1 cellular context compared by ENCODE assay signal in the genomic region with DNA sequence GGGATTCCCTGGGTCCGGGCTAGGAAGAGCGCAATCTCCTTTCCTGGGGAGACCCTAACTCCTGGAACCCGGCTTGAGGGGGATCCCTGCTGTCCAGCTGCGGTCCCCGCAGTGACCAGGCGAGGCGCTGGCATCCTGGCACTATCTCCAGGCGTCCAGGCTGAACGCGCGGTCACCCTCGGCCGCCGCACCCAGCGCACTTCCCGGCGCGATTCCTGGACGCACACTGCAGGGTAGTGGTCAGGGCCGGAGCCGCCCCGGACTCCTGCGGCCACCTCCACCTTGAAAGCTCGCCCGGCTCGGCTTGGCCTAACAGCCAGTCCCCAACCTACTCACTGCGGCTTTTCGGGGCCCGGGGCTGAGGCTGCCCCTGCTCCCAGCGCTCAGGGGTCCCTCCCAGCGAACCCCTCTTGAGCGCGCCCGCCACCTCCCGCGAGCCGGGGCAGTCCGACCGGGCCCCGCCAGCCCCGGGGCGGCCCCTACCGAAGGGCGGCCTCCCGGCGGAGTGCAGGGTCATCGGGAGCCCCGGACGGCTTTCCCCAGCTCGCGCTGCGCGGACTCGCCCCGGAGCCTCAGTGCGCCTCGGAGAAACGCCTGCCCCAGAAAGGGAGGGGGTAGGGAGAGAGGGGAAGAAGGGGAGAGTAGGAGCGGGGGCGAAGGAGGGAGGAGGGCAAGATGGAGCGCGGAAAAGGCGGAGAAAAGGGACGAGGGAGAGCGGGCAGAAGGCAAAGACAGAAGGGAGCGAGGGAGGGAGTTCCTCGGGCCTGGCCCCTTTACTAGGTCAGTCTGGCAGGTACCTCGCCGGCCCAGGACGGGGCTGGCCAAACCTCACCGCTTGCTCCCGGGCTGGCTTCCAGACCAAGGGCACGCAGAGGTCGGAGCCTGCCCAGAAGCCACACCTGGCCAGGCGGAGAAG.
TF ChIP-seq lines count a peak whose summit lies in the region.

No MANE protein-coding gene starts in this region.

TF ChIP-seq in GM23338, 12 proteins besides CTCF, POLR2A, EP300 and RAD21 (continued from another document):
- TF ChIP-seq, protein P1, sequence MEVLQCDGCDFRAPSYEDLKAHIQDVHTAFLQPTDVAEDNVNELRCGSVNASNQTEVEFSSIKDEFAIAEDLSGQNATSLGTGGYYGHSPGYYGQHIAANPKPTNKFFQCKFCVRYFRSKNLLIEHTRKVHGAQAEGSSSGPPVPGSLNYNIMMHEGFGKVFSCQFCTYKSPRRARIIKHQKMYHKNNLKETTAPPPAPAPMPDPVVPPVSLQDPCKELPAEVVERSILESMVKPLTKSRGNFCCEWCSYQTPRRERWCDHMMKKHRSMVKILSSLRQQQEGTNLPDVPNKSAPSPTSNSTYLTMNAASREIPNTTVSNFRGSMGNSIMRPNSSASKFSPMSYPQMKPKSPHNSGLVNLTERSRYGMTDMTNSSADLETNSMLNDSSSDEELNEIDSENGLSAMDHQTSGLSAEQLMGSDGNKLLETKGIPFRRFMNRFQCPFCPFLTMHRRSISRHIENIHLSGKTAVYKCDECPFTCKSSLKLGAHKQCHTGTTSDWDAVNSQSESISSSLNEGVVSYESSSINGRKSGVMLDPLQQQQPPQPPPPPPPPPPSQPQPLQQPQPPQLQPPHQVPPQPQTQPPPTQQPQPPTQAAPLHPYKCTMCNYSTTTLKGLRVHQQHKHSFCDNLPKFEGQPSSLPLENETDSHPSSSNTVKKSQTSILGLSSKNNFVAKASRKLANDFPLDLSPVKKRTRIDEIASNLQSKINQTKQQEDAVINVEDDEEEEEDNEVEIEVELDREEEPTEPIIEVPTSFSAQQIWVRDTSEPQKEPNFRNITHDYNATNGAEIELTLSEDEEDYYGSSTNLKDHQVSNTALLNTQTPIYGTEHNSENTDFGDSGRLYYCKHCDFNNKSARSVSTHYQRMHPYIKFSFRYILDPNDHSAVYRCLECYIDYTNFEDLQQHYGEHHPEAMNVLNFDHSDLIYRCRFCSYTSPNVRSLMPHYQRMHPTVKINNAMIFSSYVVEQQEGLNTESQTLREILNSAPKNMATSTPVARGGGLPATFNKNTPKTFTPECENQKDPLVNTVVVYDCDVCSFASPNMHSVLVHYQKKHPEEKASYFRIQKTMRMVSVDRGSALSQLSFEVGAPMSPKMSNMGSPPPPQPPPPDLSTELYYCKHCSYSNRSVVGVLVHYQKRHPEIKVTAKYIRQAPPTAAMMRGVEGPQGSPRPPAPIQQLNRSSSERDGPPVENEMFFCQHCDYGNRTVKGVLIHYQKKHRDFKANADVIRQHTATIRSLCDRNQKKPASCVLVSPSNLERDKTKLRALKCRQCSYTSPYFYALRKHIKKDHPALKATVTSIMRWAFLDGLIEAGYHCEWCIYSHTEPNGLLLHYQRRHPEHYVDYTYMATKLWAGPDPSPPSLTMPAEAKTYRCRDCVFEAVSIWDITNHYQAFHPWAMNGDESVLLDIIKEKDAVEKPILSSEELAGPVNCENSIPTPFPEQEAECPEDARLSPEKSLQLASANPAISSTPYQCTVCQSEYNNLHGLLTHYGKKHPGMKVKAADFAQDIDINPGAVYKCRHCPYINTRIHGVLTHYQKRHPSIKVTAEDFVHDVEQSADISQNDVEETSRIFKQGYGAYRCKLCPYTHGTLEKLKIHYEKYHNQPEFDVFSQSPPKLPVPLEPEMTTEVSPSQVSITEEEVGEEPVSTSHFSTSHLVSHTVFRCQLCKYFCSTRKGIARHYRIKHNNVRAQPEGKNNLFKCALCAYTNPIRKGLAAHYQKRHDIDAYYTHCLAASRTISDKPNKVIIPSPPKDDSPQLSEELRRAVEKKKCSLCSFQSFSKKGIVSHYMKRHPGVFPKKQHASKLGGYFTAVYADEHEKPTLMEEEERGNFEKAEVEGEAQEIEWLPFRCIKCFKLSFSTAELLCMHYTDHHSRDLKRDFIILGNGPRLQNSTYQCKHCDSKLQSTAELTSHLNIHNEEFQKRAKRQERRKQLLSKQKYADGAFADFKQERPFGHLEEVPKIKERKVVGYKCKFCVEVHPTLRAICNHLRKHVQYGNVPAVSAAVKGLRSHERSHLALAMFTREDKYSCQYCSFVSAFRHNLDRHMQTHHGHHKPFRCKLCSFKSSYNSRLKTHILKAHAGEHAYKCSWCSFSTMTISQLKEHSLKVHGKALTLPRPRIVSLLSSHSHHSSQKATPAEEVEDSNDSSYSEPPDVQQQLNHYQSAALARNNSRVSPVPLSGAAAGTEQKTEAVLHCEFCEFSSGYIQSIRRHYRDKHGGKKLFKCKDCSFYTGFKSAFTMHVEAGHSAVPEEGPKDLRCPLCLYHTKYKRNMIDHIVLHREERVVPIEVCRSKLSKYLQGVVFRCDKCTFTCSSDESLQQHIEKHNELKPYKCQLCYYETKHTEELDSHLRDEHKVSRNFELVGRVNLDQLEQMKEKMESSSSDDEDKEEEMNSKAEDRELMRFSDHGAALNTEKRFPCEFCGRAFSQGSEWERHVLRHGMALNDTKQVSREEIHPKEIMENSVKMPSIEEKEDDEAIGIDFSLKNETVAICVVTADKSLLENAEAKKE (CRISPR knock-in tag; IDR thresholded peaks at IDR 0.05), result no peak
- TF ChIP-seq, protein P2, sequence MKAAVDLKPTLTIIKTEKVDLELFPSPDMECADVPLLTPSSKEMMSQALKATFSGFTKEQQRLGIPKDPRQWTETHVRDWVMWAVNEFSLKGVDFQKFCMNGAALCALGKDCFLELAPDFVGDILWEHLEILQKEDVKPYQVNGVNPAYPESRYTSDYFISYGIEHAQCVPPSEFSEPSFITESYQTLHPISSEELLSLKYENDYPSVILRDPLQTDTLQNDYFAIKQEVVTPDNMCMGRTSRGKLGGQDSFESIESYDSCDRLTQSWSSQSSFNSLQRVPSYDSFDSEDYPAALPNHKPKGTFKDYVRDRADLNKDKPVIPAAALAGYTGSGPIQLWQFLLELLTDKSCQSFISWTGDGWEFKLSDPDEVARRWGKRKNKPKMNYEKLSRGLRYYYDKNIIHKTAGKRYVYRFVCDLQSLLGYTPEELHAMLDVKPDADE (IDR thresholded peaks at IDR 0.05), result no peak
- TF ChIP-seq POLR2AphosphoS5 (IDR thresholded peaks at IDR 0.05; ENCODE audit: low read depth), result peak; percentile 53; the same call in 1 of the 2 replicates
- no peak for TF ChIP-seq STAT1 (IDR thresholded peaks at IDR 0.05; ENCODE audit: unreplicated experiment)
- TF ChIP-seq, protein P3, sequence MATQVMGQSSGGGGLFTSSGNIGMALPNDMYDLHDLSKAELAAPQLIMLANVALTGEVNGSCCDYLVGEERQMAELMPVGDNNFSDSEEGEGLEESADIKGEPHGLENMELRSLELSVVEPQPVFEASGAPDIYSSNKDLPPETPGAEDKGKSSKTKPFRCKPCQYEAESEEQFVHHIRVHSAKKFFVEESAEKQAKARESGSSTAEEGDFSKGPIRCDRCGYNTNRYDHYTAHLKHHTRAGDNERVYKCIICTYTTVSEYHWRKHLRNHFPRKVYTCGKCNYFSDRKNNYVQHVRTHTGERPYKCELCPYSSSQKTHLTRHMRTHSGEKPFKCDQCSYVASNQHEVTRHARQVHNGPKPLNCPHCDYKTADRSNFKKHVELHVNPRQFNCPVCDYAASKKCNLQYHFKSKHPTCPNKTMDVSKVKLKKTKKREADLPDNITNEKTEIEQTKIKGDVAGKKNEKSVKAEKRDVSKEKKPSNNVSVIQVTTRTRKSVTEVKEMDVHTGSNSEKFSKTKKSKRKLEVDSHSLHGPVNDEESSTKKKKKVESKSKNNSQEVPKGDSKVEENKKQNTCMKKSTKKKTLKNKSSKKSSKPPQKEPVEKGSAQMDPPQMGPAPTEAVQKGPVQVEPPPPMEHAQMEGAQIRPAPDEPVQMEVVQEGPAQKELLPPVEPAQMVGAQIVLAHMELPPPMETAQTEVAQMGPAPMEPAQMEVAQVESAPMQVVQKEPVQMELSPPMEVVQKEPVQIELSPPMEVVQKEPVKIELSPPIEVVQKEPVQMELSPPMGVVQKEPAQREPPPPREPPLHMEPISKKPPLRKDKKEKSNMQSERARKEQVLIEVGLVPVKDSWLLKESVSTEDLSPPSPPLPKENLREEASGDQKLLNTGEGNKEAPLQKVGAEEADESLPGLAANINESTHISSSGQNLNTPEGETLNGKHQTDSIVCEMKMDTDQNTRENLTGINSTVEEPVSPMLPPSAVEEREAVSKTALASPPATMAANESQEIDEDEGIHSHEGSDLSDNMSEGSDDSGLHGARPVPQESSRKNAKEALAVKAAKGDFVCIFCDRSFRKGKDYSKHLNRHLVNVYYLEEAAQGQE (IDR thresholded peaks at IDR 0.05; ENCODE audit: unreplicated experiment), result no peak
- TF ChIP-seq ZNF331 (CRISPR knock-in tag; IDR thresholded peaks at IDR 0.05; ENCODE audit: low read depth), result no peak
